Comparison of ENCODE assay signal across 8 cellular contexts in genomic region chr11:130145975-130146776, GRCh38. TPM values are rescaled to one million over a fixed set of nuclear protein-coding genes. Genes with fewer than 3 reads are reported as not detected.
A peak's percentile ranks its signal among the peaks of the same experiment; 100 is the strongest.
DNase-seq lines count a peak whose midpoint lies in the region; ATAC-seq and TF ChIP-seq lines count a peak whose summit lies in the region.

No MANE protein-coding gene starts in this region.

- H3K4me3 ChIP-seq in body of pancreas: no peak overlapping the region

- ATAC-seq in HG03280 (IDR thresholded peaks at IDR 0.05; ENCODE audit: unreplicated experiment): peak; percentile 56
- peak; percentile 68 for ATAC-seq in body of pancreas
- ATAC-seq in left lobe of liver: peak; percentile 39
- ATAC-seq in GM21360 (IDR thresholded peaks at IDR 0.05; ENCODE audit: unreplicated experiment): no peak

- DNase-seq in AG08395 (ENCODE audit: low spot score): peak; percentile 44
- DNase-seq in body of pancreas: peak; percentile 63 to 77 (median 74)
- DNase-seq in left lobe of liver (ENCODE audit: low spot score): peak; percentile 55
- DNase-seq in NCI-H1105 treated with DMSO at 0.1 percent for 48 hours (lab: John Stamatoyannopoulos, UW): no peak
- DNase-seq in NCI-H1436 (lab: John Stamatoyannopoulos, UW): no peak
- no peak for DNase-seq in effector CD4-positive, alpha-beta T cell

- intact Hi-C loops in body of pancreas (cut with DNase I): no loop called here

- H3K27ac ChIP-seq in body of pancreas: peak overlapping the region; percentile 60 to 86 (median 80)

- peak in 2 of 3 donors; percentile 6 to 23 for TF ChIP-seq POLR2A in body of pancreas (IDR thresholded peaks at IDR 0.05)

- TF ChIP-seq CTCF in body of pancreas (IDR thresholded peaks at IDR 0.05): peak in 5 of 7 experiments; percentile 15 to 43 (median 39)

- H3K36me3 ChIP-seq in body of pancreas (replicated peaks in 1 of 2; ENCODE audit: insufficient read depth in 1 of 2, low read depth in 2 of 2): no peaks in the 10 kb centered on the region

- no peaks in the 10 kb centered on the region for H3K9me3 ChIP-seq in body of pancreas

- peaks cover 38% of the 10 kb centered on the region for H3K4me1 ChIP-seq in body of pancreas

- H3K27me3 ChIP-seq in body of pancreas: no peaks in the 10 kb centered on the region

- WGBS in body of pancreas, 2 donors: 30 to 43% methylated on average over 12 to 15 of the region's 15 CpGs

RNA-seq across cellular contexts. Expression of gene ST14, which starts 13.4 kb away (rescaled TPM):
- total RNA-seq in body of pancreas (10 to 100 TPM; 55.3 to 61.0 TPM), left lobe of liver (3.7 TPM)

Comparison
In these comparisons a context has a peak if more than half of its experiments do, and no peak if none do; other contexts are left out.
1. DNase-seq: peak in AG08395 (single experiment), body of pancreas (4 of 4) and left lobe of liver (single experiment); none in NCI-H1105 treated with DMSO at 0.1 percent for 48 hours (single experiment), NCI-H1436 (single experiment) and effector CD4-positive, alpha-beta T cell (single experiment).
2. RNA of gene ST14, which starts 13.4 kb away (total RNA-seq): 55.3 to 61.0 TPM in body of pancreas; 3.7 TPM in left lobe of liver (single experiment); every median in the first group is over 10 times any median in the second.